In genomic region chr4:56931924-56932323, GRCh38 we compare ENCODE assay signal across 26 cellular contexts. TPM values are rescaled to one million over a fixed set of nuclear protein-coding genes. Genes with fewer than 3 reads are reported as not detected.
DNase-seq lines count a peak whose midpoint lies in the region; ATAC-seq, FAIRE-seq and TF ChIP-seq lines count a peak whose summit lies in the region.
"Had no signal": no experiment of that assay in that cellular context is flagged by ENCODE, and none has a peak within 500 bp of the region (broad histone marks: within the 10 kb centered on the region; RNA-seq: fewer than 3 reads in every experiment).

No MANE protein-coding gene starts in this region.

- no peak for TF ChIP-seq RAD21 in HepG2 (CRISPR knock-in tag; IDR thresholded peaks at IDR 0.05)
- no peak for TF ChIP-seq RAD21 in GM12878 (IDR thresholded peaks at IDR 0.05; ENCODE audit: insufficient read depth, low read depth, low read length)

- no TSS peak for BruUV-seq in HepG2 (replicated peaks; lab: Mats Ljungman, UMichigan)
- BruUV-seq in GM12878 (replicated peaks; lab: Mats Ljungman, UMichigan) = no TSS peak

- peaks cover 10 to 36% of the 10 kb centered on the region in 2 experiments; a peak in 4 of 5 replicates for H3K36me3 ChIP-seq in HepG2 (replicated peaks in 1 of 2; ENCODE audit: control insufficient read depth in 1 of 2, insufficient read depth in 2 of 2, low read length in 2 of 2)
- H3K36me3 ChIP-seq in right lobe of liver = peaks cover 0 to 22% (median 12%) of the 10 kb centered on the region in 4 donors
- H3K36me3 ChIP-seq in GM12878 (ENCODE audit: control insufficient read depth in 2 of 2, insufficient read depth in 2 of 2, low read length in 1 of 2) = peaks cover 3 to 12% of the 10 kb centered on the region in 2 experiments

- TF ChIP-seq CTCF in HepG2 (CRISPR knock-in tag; IDR thresholded peaks at IDR 0.05) (no peak), right lobe of liver (IDR thresholded peaks at IDR 0.05) (no peak), GM12878 (IDR thresholded peaks at IDR 0.05 in 2 of 3, conservative IDR thresholded peaks at IDR 0.05 in 1 of 3; ENCODE audit: control insufficient read depth in 2 of 3, extremely low read depth in 1 of 3, insufficient read depth in 1 of 3, low read depth in 3 of 3, low read length in 3 of 3) (no peak)

- H3K27me3 ChIP-seq in HepG2 (ENCODE audit: control insufficient read depth in 1 of 2, insufficient read depth in 2 of 2, low read length in 2 of 2) (no peaks in the 10 kb centered on the region), right lobe of liver (no peaks in the 10 kb centered on the region), GM12878 (replicated peaks in 1 of 2; ENCODE audit: control insufficient read depth in 2 of 2, insufficient read depth in 2 of 2, low read length in 1 of 2) (no peaks in the 10 kb centered on the region)
- H3K27me3 ChIP-seq: BLaER1 treated with 17β-estradiol and CSF1 and Interleukin-3, amounts not matched to agents 10 nM and 100 nM; SJSA1 had no signal

- TF ChIP-seq POLR2A in HepG2 (IDR thresholded peaks at IDR 0.05; ENCODE audit: insufficient read depth in 1 of 2, low read depth in 2 of 2, low read length in 2 of 2) = no peak
- TF ChIP-seq POLR2A in right lobe of liver (IDR thresholded peaks at IDR 0.05) = no peak
- no peak for TF ChIP-seq POLR2A in GM12878 (IDR thresholded peaks at IDR 0.05; ENCODE audit: low read depth, low read length)

- H3K79me2 ChIP-seq in HepG2 (ENCODE audit: insufficient read depth, low read length) (no peaks in the 10 kb centered on the region), GM12878 (ENCODE audit: control insufficient read depth, insufficient read depth, low read length) (no peaks in the 10 kb centered on the region; the same call in none of the 2 replicates)

- no peak overlapping the region for H3K9ac ChIP-seq in HepG2 (ENCODE audit: insufficient read depth, low read depth, low read length)
- no peak overlapping the region for H3K9ac ChIP-seq in GM12878 (ENCODE audit: control insufficient read depth, insufficient read depth, low read length)
- H3K9ac ChIP-seq: BLaER1 treated with 17β-estradiol and CSF1 and Interleukin-3, amounts not matched to agents 10 nM and 100 nM had no signal

- in situ Hi-C loops in HepG2 (cut with HindIII; ENCODE audit: extremely low pct_ligation_motif_present, low pct_unique_long_range_greater_than_20kb) (no loop called here), GM12878 (cut with MboI) (no loop called here)

- CTCF ChIA-PET in HepG2 (lab: Yijun Ruan, JAX; ENCODE audit: low intra/inter-chr PET ratio, low total read pairs) (no interaction called here), GM12878 (lab: Yijun Ruan, JAX) (interaction anchor here (1.2 kb wide), 1 partner anchor 10 kb away, joined by 4 read pairs; no protein-coding TSS in a partner anchor)

- 83% methylated on average over 4 of the region's 4 CpGs for WGBS in HepG2 (ENCODE audit: low lambda C conversion rate)
- WGBS in right lobe of liver (ENCODE audit: insufficient coverage, low coverage, low lambda C conversion rate, missing lambda C conversion rate) = 87% methylated on average over 4 of the region's 4 CpGs
- 70% methylated on average over 4 of the region's 4 CpGs for WGBS in GM12878 (ENCODE audit: insufficient coverage, insufficient replicate concordance, low lambda C conversion rate, missing lambda C conversion rate)

- RAD21 ChIA-PET in GM12878 (lab: Charles Lee; ENCODE audit: unreplicated experiment) = no interaction called here

- H3K9me3 ChIP-seq in HepG2 (ENCODE audit: low read length) = no peaks in the 10 kb centered on the region
- H3K9me3 ChIP-seq in right lobe of liver = no peaks in the 10 kb centered on the region
- no peaks in the 10 kb centered on the region for H3K9me3 ChIP-seq in GM12878 (replicated peaks; ENCODE audit: control insufficient read depth, insufficient read depth, low read length)
- H3K9me3 ChIP-seq: A549; BLaER1 treated with 17β-estradiol and CSF1 and Interleukin-3, amounts not matched to agents 10 nM and 100 nM; SJSA1 had no signal

- DNase-seq in HepG2 (ENCODE audit: low spot score) (no peak), right lobe of liver (no peak), GM12878 (ENCODE audit: low read depth, low spot score) (no peak), HUDEP-2 (lab: John Stamatoyannopoulos, UW; ENCODE audit: unreplicated experiment in 76 of 76) (no peak), NOMO-1 treated with DMSO at 0.1 percent for 48 hours (lab: John Stamatoyannopoulos, UW; ENCODE audit: unreplicated experiment) (no peak)
- DNase-seq: AML-193; CD4-positive, alpha-beta T cell; Kasumi-1; MV-4-11; NCI-H1105 treated with DMSO at 0.1 percent for 48 hours; NCI-H2029 treated with DMSO at 0.1 percent for 48 hours; NCI-H446 treated with DMSO at 0.1 percent for 48 hours; NCI-H526; NCI-H82; NK-92 treated with Interleukin-12 subunit alpha and Interleukin-12 subunit beta, amount 100 ng/mL, for 24 hours; Right ventricle myocardium superior; RPMI8226; T-helper 17 cell had no signal

- SMC1A ChIA-PET in GM12878 (lab: Charles Lee; ENCODE audit: uncharacterized antibody, unreplicated experiment) = interaction anchor here (0.7 kb wide), 1 partner anchor 552 kb away, joined by 3 read pairs; no protein-coding TSS in a partner anchor

- H3K4me2 ChIP-seq in HepG2 (ENCODE audit: low read depth, low read length) (no peak overlapping the region), GM12878 (ENCODE audit: control insufficient read depth, insufficient read depth) (no peak overlapping the region)
- H3K4me2 ChIP-seq: A549; BLaER1 treated with 17β-estradiol and CSF1 and Interleukin-3, amounts not matched to agents 10 nM and 100 nM had no signal

- H3K27ac ChIP-seq in HepG2 (ENCODE audit: extremely low read length, insufficient read depth, low read length) = no peak overlapping the region
- H3K27ac ChIP-seq in right lobe of liver = no peak overlapping the region
- H3K27ac ChIP-seq in GM12878 (ENCODE audit: control insufficient read depth, insufficient read depth) = no peak overlapping the region
- H3K27ac ChIP-seq: A549; BLaER1 treated with 17β-estradiol and CSF1 and Interleukin-3, amounts not matched to agents 10 nM and 100 nM; HL-60; SJSA1 had no signal

- H3K4me1 ChIP-seq in HepG2 (ENCODE audit: insufficient read depth, low read length) = no peaks in the 10 kb centered on the region
- H3K4me1 ChIP-seq in right lobe of liver = no peaks in the 10 kb centered on the region
- peaks cover 5% of the 10 kb centered on the region; the same call in 1 of the 2 replicates for H3K4me1 ChIP-seq in GM12878 (ENCODE audit: control insufficient read depth, insufficient read depth, low read length)

- H3K4me3 ChIP-seq in HepG2 (replicated peaks in 1 of 3; ENCODE audit: insufficient read depth in 1 of 3, low read depth in 2 of 3, low read length in 3 of 3) (no peak overlapping the region), right lobe of liver (no peak overlapping the region), GM12878 (no peak overlapping the region)
- H3K4me3 ChIP-seq: A549; BLaER1 treated with 17β-estradiol and CSF1 and Interleukin-3, amounts not matched to agents 10 nM and 100 nM; SJSA1 had no signal

- FAIRE-seq in HepG2 (lab: Jason Lieb, UNC) = no peak
- FAIRE-seq in GM12878 (lab: Jason Lieb, UNC) = no peak
- FAIRE-seq: A549, D721Med, H54 had no signal

- POLR2A ChIA-PET in HepG2 (lab: Yijun Ruan, JAX) = no interaction called here
- POLR2A ChIA-PET in GM12878 (lab: Charles Lee) = no interaction called here

- intact Hi-C loops in HepG2 (cut with micrococcal nuclease; ENCODE audit: unreplicated experiment) = no loop called here
- intact Hi-C loops in right lobe of liver (cut with DNase I) = no loop called here
- intact Hi-C loops in GM12878 (cut with micrococcal nuclease; ENCODE audit: unreplicated experiment) = no loop called here

- TF ChIP-seq EP300 in HepG2 (IDR thresholded peaks at IDR 0.05; ENCODE audit: low read depth in 2 of 2, low read length in 2 of 2) (no peak), HepG2 (CRISPR knock-in tag; IDR thresholded peaks at IDR 0.05; ENCODE audit: borderline replicate concordance) (no peak), GM12878 (IDR thresholded peaks at IDR 0.05; ENCODE audit: borderline replicate concordance in 1 of 2, control insufficient read depth in 1 of 2, low read depth in 2 of 2, low read length in 2 of 2) (no peak)

- H4K20me1 ChIP-seq in HepG2 (ENCODE audit: insufficient read depth, low read length) = no peaks in the 10 kb centered on the region; the same call in 1 of the 2 replicates
- H4K20me1 ChIP-seq in GM12878 (ENCODE audit: control insufficient read depth, insufficient read depth) = no peaks in the 10 kb centered on the region

- H2AFZ ChIP-seq in HepG2 (ENCODE audit: low read length) (no peak overlapping the region), GM12878 (ENCODE audit: control insufficient read depth, low read depth, low read length) (no peak overlapping the region)

- no peak for ATAC-seq in HepG2
- no peak for ATAC-seq in right lobe of liver
- ATAC-seq in HG03159 (IDR thresholded peaks at IDR 0.05; ENCODE audit: unreplicated experiment) = peak; percentile 56
- peak; percentile 41; the same call in 2 of the 3 replicates for ATAC-seq in GM12878
- no peak for ATAC-seq in SK-N-SH treated with all-trans-retinoic acid at 6 μM for 48 hours
- ATAC-seq: A549, T-helper 17 cell had no signal

RNA-seq across cellular contexts. Expression of gene REST, which starts 24.2 kb away (rescaled TPM):
- total RNA-seq in HepG2 (2016; rRNA removed; fragmentation: Illumina TruSeq; extraction: Trizol) = 22.4 and 30.4 TPM in 2 replicates
- total RNA-seq in HepG2 (2016; cell fraction: cytosol; rRNA removed; fragmentation: Illumina TruSeq; extraction: Trizol; ENCODE audit: low read depth) = 1.3 and 2.2 TPM in 2 replicates
- 21.3 and 29.2 TPM in 2 replicates for total RNA-seq in HepG2 (2016; cell fraction: insoluble cytoplasmic fraction; rRNA removed; fragmentation: Illumina TruSeq; extraction: Trizol)
- 7.4 TPM in 2 replicates for total RNA-seq in HepG2 (2016; cell fraction: membrane; rRNA removed; fragmentation: Illumina TruSeq; extraction: Trizol)
- total RNA-seq in HepG2 (2016; cell fraction: nucleus; rRNA removed; fragmentation: Illumina TruSeq; extraction: Trizol) = 26.3 and 27.1 TPM in 2 replicates
- polyA plus RNA-seq in HepG2 (2011; rRNA removed) = 9.4 and 12.7 TPM in 2 replicates
- 4.1 and 6.6 TPM in 2 replicates for polyA plus RNA-seq in HepG2 (2011; cell fraction: cytosol; rRNA removed)
- 7.0 and 8.7 TPM in 2 replicates for polyA plus RNA-seq in HepG2 (2011; cell fraction: nucleus; rRNA removed)
- polyA plus RNA-seq in HepG2 (2012) = 6.7 and 7.0 TPM in 2 replicates
- 0.28 and 0.45 TPM in 2 replicates for polyA plus RNA-seq in HepG2 (2016; cell fraction: cytosol; fragmentation: Illumina TruSeq; extraction: Trizol; ENCODE audit: low read depth)
- 15.0 and 16.0 TPM in 2 replicates for polyA plus RNA-seq in HepG2 (2016; cell fraction: insoluble cytoplasmic fraction; fragmentation: Illumina TruSeq; extraction: Trizol; ENCODE audit: low read depth)
- polyA plus RNA-seq in HepG2 (2016; cell fraction: membrane; fragmentation: Illumina TruSeq; extraction: Trizol; ENCODE audit: low read depth) = 1.6 and 2.1 TPM in 2 replicates
- 13.9 and 14.9 TPM in 2 replicates for polyA plus RNA-seq in HepG2 (2016; cell fraction: nucleus; fragmentation: Illumina TruSeq; extraction: Trizol; ENCODE audit: insufficient read depth, low read depth)
- 40.5 and 55.7 TPM in 2 replicates for polyA minus RNA-seq in HepG2 (2011; rRNA and poly(A)+ RNA removed; ENCODE audit: low replicate concordance)
- polyA minus RNA-seq in HepG2 (2011; cell fraction: cytosol; rRNA and poly(A)+ RNA removed) = 19.3 and 26.7 TPM in 2 replicates
- 40.7 and 46.9 TPM in 2 replicates for polyA minus RNA-seq in HepG2 (2011; cell fraction: nucleus; rRNA and poly(A)+ RNA removed)
- 10 to 100 TPM; 10.6 to 19.3 (median 16.4) TPM for total RNA-seq in right lobe of liver
- total RNA-seq in GM12878 (2013; cell fraction: nucleolus; rRNA removed) = 53.9 and 60.0 TPM in 2 replicates
- 23.9 and 24.7 TPM in 2 replicates for total RNA-seq in GM12878 (2014; rRNA removed)
- total RNA-seq in GM12878 (2014; rRNA removed; fragmentation: Illumina TruSeq; extraction: Trizol) = 23.3 and 23.8 TPM in 2 replicates
- 29.5 and 33.5 TPM in 2 replicates for total RNA-seq in GM12878 (2021)
- polyA plus RNA-seq in GM12878 (2011; ENCODE audit: low read depth) = 4.1 TPM
- 17.6 and 24.4 TPM in 2 replicates for polyA plus RNA-seq in GM12878 (2011; rRNA removed)
- polyA plus RNA-seq in GM12878 (2011; cell fraction: cytosol; rRNA removed) = 7.8 and 8.1 TPM in 2 replicates
- polyA plus RNA-seq in GM12878 (2011; cell fraction: nucleus; rRNA removed) = 9.6 and 10.3 TPM in 2 replicates
- polyA plus RNA-seq in GM12878 (2012) = 7.9 and 8.6 TPM in 2 replicates
- 12.7 and 16.3 TPM in 2 replicates for polyA plus RNA-seq in GM12878 (2014; fragmentation: Illumina TruSeq; extraction: Trizol)
- polyA plus RNA-seq in GM12878 (2014; fragmentation: Nextera tagmentation; extraction: Ambion mirVana) = 1 to 10 TPM; 3.7 to 8.5 TPM
- polyA plus RNA-seq in GM12878 (2014; rRNA removed) = 10.9 and 11.7 TPM in 2 replicates
- 10 to 100 TPM; 33.6 to 36.3 TPM for polyA plus RNA-seq in GM12878 (2016; fragmentation: Nextera tagmentation; extraction: Ambion mirVana)
- 28.3 and 58.6 TPM in 2 replicates for polyA minus RNA-seq in GM12878 (2011; rRNA and poly(A)+ RNA removed)
- polyA minus RNA-seq in GM12878 (2011; cell fraction: cytosol; rRNA and poly(A)+ RNA removed) = 13.8 and 20.7 TPM in 2 replicates
- 17.0 and 24.7 TPM in 2 replicates for polyA minus RNA-seq in GM12878 (2011; cell fraction: nucleus; rRNA and poly(A)+ RNA removed)

RNA-seq across cellular contexts. Expression of gene NOA1, which starts 45.5 kb away (rescaled TPM):
- total RNA-seq in HepG2 (2016; rRNA removed; fragmentation: Illumina TruSeq; extraction: Trizol) (17.3 and 17.9 TPM in 2 replicates), right lobe of liver (10 to 100 TPM in 2 of 6 experiments, 1 to 10 TPM in 4; 4.7 to 12.7 (median 5.8) TPM), GM12878 (2014; rRNA removed) (29.0 and 31.9 TPM in 2 replicates), GM12878 (2014; rRNA removed; fragmentation: Illumina TruSeq; extraction: Trizol) (15.1 and 16.0 TPM in 2 replicates), GM12878 (2021) (31.6 and 34.0 TPM in 2 replicates)
- 6.2 and 6.5 TPM in 2 replicates for total RNA-seq in HepG2 (2016; cell fraction: cytosol; rRNA removed; fragmentation: Illumina TruSeq; extraction: Trizol; ENCODE audit: low read depth)
- total RNA-seq in HepG2 (2016; cell fraction: insoluble cytoplasmic fraction; rRNA removed; fragmentation: Illumina TruSeq; extraction: Trizol) = 16.6 and 19.0 TPM in 2 replicates
- total RNA-seq in HepG2 (2016; cell fraction: membrane; rRNA removed; fragmentation: Illumina TruSeq; extraction: Trizol) = 15.0 and 16.7 TPM in 2 replicates
- 10.8 and 13.0 TPM in 2 replicates for total RNA-seq in HepG2 (2016; cell fraction: nucleus; rRNA removed; fragmentation: Illumina TruSeq; extraction: Trizol)
- polyA plus RNA-seq in HepG2 (2011; rRNA removed) (16.8 and 19.0 TPM in 2 replicates), GM12878 (2011; rRNA removed) (26.8 and 29.6 TPM in 2 replicates), GM12878 (2014; fragmentation: Illumina TruSeq; extraction: Trizol) (18.6 and 20.0 TPM in 2 replicates), GM12878 (2014; fragmentation: Nextera tagmentation; extraction: Ambion mirVana) (1 to 10 TPM; 3.2 to 8.3 TPM), GM12878 (2014; rRNA removed) (28.5 and 31.5 TPM in 2 replicates), GM12878 (2016; fragmentation: Nextera tagmentation; extraction: Ambion mirVana) (10 to 100 TPM; 16.4 to 16.5 TPM)
- polyA plus RNA-seq in HepG2 (2011; cell fraction: cytosol; rRNA removed) = 15.0 and 18.8 TPM in 2 replicates
- polyA plus RNA-seq in HepG2 (2011; cell fraction: nucleus; rRNA removed) = 10.9 and 13.5 TPM in 2 replicates
- 17.0 and 17.3 TPM in 2 replicates for polyA plus RNA-seq in HepG2 (2012)
- 5.1 and 5.7 TPM in 2 replicates for polyA plus RNA-seq in HepG2 (2016; cell fraction: cytosol; fragmentation: Illumina TruSeq; extraction: Trizol; ENCODE audit: low read depth)
- polyA plus RNA-seq in HepG2 (2016; cell fraction: insoluble cytoplasmic fraction; fragmentation: Illumina TruSeq; extraction: Trizol; ENCODE audit: low read depth) = 16.4 and 16.8 TPM in 2 replicates
- 10.3 and 12.9 TPM in 2 replicates for polyA plus RNA-seq in HepG2 (2016; cell fraction: membrane; fragmentation: Illumina TruSeq; extraction: Trizol; ENCODE audit: low read depth)
- polyA plus RNA-seq in HepG2 (2016; cell fraction: nucleus; fragmentation: Illumina TruSeq; extraction: Trizol; ENCODE audit: insufficient read depth, low read depth) = 12.3 and 12.6 TPM in 2 replicates
- polyA minus RNA-seq in HepG2 (2011; rRNA and poly(A)+ RNA removed; ENCODE audit: low replicate concordance) = 10.2 and 23.1 TPM in 2 replicates
- 13.4 and 16.5 TPM in 2 replicates for polyA minus RNA-seq in HepG2 (2011; cell fraction: cytosol; rRNA and poly(A)+ RNA removed)
- polyA minus RNA-seq in HepG2 (2011; cell fraction: nucleus; rRNA and poly(A)+ RNA removed) = 8.9 and 10.9 TPM in 2 replicates
- 17.2 and 20.0 TPM in 2 replicates for total RNA-seq in GM12878 (2013; cell fraction: nucleolus; rRNA removed)
- 12.4 TPM for polyA plus RNA-seq in GM12878 (2011; ENCODE audit: low read depth)
- 25.5 and 32.6 TPM in 2 replicates for polyA plus RNA-seq in GM12878 (2011; cell fraction: cytosol; rRNA removed)
- polyA plus RNA-seq in GM12878 (2011; cell fraction: nucleus; rRNA removed) = 31.1 and 35.1 TPM in 2 replicates
- polyA plus RNA-seq in GM12878 (2012) = 20.8 and 27.2 TPM in 2 replicates
- 19.0 and 22.2 TPM in 2 replicates for polyA minus RNA-seq in GM12878 (2011; rRNA and poly(A)+ RNA removed)
- 12.8 and 13.3 TPM in 2 replicates for polyA minus RNA-seq in GM12878 (2011; cell fraction: cytosol; rRNA and poly(A)+ RNA removed)
- 12.7 and 19.3 TPM in 2 replicates for polyA minus RNA-seq in GM12878 (2011; cell fraction: nucleus; rRNA and poly(A)+ RNA removed)

RNA-seq across cellular contexts. Expression of gene POLR2B, which starts 46.8 kb away (rescaled TPM):
- total RNA-seq in HepG2 (2016; rRNA removed; fragmentation: Illumina TruSeq; extraction: Trizol) = 116 and 173 TPM in 2 replicates
- 5.7 and 7.8 TPM in 2 replicates for total RNA-seq in HepG2 (2016; cell fraction: cytosol; rRNA removed; fragmentation: Illumina TruSeq; extraction: Trizol; ENCODE audit: low read depth)
- total RNA-seq in HepG2 (2016; cell fraction: insoluble cytoplasmic fraction; rRNA removed; fragmentation: Illumina TruSeq; extraction: Trizol) = 121 and 171 TPM in 2 replicates
- 17.6 and 18.4 TPM in 2 replicates for total RNA-seq in HepG2 (2016; cell fraction: membrane; rRNA removed; fragmentation: Illumina TruSeq; extraction: Trizol)
- 86.8 and 93.4 TPM in 2 replicates for total RNA-seq in HepG2 (2016; cell fraction: nucleus; rRNA removed; fragmentation: Illumina TruSeq; extraction: Trizol)
- polyA plus RNA-seq in HepG2 (2011; rRNA removed) = 58.8 and 70.6 TPM in 2 replicates
- polyA plus RNA-seq in HepG2 (2011; cell fraction: cytosol; rRNA removed) = 25.1 and 35.1 TPM in 2 replicates
- 72.0 and 99.9 TPM in 2 replicates for polyA plus RNA-seq in HepG2 (2011; cell fraction: nucleus; rRNA removed)
- polyA plus RNA-seq in HepG2 (2012) = 51.0 and 61.5 TPM in 2 replicates
- 1.6 and 1.7 TPM in 2 replicates for polyA plus RNA-seq in HepG2 (2016; cell fraction: cytosol; fragmentation: Illumina TruSeq; extraction: Trizol; ENCODE audit: low read depth)
- polyA plus RNA-seq in HepG2 (2016; cell fraction: insoluble cytoplasmic fraction; fragmentation: Illumina TruSeq; extraction: Trizol; ENCODE audit: low read depth) = 102 and 112 TPM in 2 replicates
- polyA plus RNA-seq in HepG2 (2016; cell fraction: membrane; fragmentation: Illumina TruSeq; extraction: Trizol; ENCODE audit: low read depth) = 4.2 and 5.0 TPM in 2 replicates
- polyA plus RNA-seq in HepG2 (2016; cell fraction: nucleus; fragmentation: Illumina TruSeq; extraction: Trizol; ENCODE audit: insufficient read depth, low read depth) = 114 and 116 TPM in 2 replicates
- polyA minus RNA-seq in HepG2 (2011; rRNA and poly(A)+ RNA removed; ENCODE audit: low replicate concordance) = 35.9 and 41.1 TPM in 2 replicates
- 34.6 and 36.8 TPM in 2 replicates for polyA minus RNA-seq in HepG2 (2011; cell fraction: cytosol; rRNA and poly(A)+ RNA removed)
- polyA minus RNA-seq in HepG2 (2011; cell fraction: nucleus; rRNA and poly(A)+ RNA removed) = 84.8 and 90.8 TPM in 2 replicates
- 10 to 100 TPM; 24.6 to 37.1 (median 27.3) TPM for total RNA-seq in right lobe of liver
- total RNA-seq in GM12878 (2013; cell fraction: nucleolus; rRNA removed) = 155 and 180 TPM in 2 replicates
- 85.9 and 109 TPM in 2 replicates for total RNA-seq in GM12878 (2014; rRNA removed)
- 117 and 120 TPM in 2 replicates for total RNA-seq in GM12878 (2014; rRNA removed; fragmentation: Illumina TruSeq; extraction: Trizol)
- total RNA-seq in GM12878 (2021) = 101 and 103 TPM in 2 replicates
- polyA plus RNA-seq in GM12878 (2011; ENCODE audit: low read depth) = 45.0 TPM
- polyA plus RNA-seq in GM12878 (2011; rRNA removed) = 183 and 225 TPM in 2 replicates
- polyA plus RNA-seq in GM12878 (2011; cell fraction: cytosol; rRNA removed) = 63.6 and 63.9 TPM in 2 replicates
- 223 and 246 TPM in 2 replicates for polyA plus RNA-seq in GM12878 (2011; cell fraction: nucleus; rRNA removed)
- 68.0 and 75.6 TPM in 2 replicates for polyA plus RNA-seq in GM12878 (2012)
- polyA plus RNA-seq in GM12878 (2014; fragmentation: Illumina TruSeq; extraction: Trizol) = 113 and 144 TPM in 2 replicates
- polyA plus RNA-seq in GM12878 (2014; fragmentation: Nextera tagmentation; extraction: Ambion mirVana) = 10 to 100 TPM; 46.0 to 60.9 TPM
- 85.2 and 110 TPM in 2 replicates for polyA plus RNA-seq in GM12878 (2014; rRNA removed)
- 10 to 100 TPM; 89.3 to 95.2 TPM for polyA plus RNA-seq in GM12878 (2016; fragmentation: Nextera tagmentation; extraction: Ambion mirVana)
- 68.0 and 153 TPM in 2 replicates for polyA minus RNA-seq in GM12878 (2011; rRNA and poly(A)+ RNA removed)
- polyA minus RNA-seq in GM12878 (2011; cell fraction: cytosol; rRNA and poly(A)+ RNA removed) = 35.5 and 39.4 TPM in 2 replicates
- polyA minus RNA-seq in GM12878 (2011; cell fraction: nucleus; rRNA and poly(A)+ RNA removed) = 39.7 and 72.2 TPM in 2 replicates

Comparison
In these comparisons a context has a peak if more than half of its experiments do, and no peak if none do; other contexts are left out.
1. ATAC-seq: peak in HG03159 (single experiment) and GM12878 (single experiment); none in HepG2 (single experiment), right lobe of liver (0 of 4) and SK-N-SH treated with all-trans-retinoic acid at 6 μM for 48 hours (single experiment).
2. Of the 75 proteins assayed by ChIP-seq in both HepG2 and GM12878: peak only in HepG2: POLR2AphosphoS2; only in GM12878: none; in both: none; in neither: 74.